ENCODE assay signal across 13 cellular contexts in genomic region chr16:67516296-67517177, GRCh38. TPM values are rescaled to one million over a fixed set of nuclear protein-coding genes. Genes with fewer than 3 reads are reported as not detected.
DNase-seq lines count a peak whose midpoint lies in the region; ATAC-seq and TF ChIP-seq lines count a peak whose summit lies in the region.
"Had no signal": no experiment of that assay in that cellular context is flagged by ENCODE, and none has a peak within 500 bp of the region (broad histone marks: within the 10 kb centered on the region; RNA-seq: fewer than 3 reads in every experiment).

No MANE protein-coding gene starts in this region.

- H3K27me3 ChIP-seq in BJ (ENCODE audit: control insufficient read depth, insufficient read depth, low read length) (no peaks in the 10 kb centered on the region), uterus (no peaks in the 10 kb centered on the region)
- H3K27me3 ChIP-seq: vagina had no signal

- POLR2A ChIA-PET in BJ (lab: Charles Lee): no interaction called here

- peak overlapping the region; percentile 84 to 99 (median 96) for H3K27ac Mint-ChIP-seq in naive B cell
- H3K27ac Mint-ChIP-seq: progenitor cell of endocrine pancreas had no signal

- no peak for TF ChIP-seq CTCF in BJ (IDR thresholded peaks at IDR 0.05; ENCODE audit: insufficient read depth, low read depth, low read length)
- no peak for TF ChIP-seq CTCF in uterus (IDR thresholded peaks at IDR 0.05)

- no peak for TF ChIP-seq POLR2A in uterus (IDR thresholded peaks at IDR 0.05)

- no peak overlapping the region for H3K4me3 ChIP-seq in BJ (ENCODE audit: low read depth, low read length)
- no peak overlapping the region for H3K4me3 ChIP-seq in uterus
- H3K4me3 ChIP-seq: SK-N-MC, vagina had no signal

- H3K27me3 Mint-ChIP-seq in naive B cell: no peaks in the 10 kb centered on the region

- H3K4me1 ChIP-seq in uterus: no peaks in the 10 kb centered on the region

- DNase-seq in BJ (ENCODE audit: low read depth) (peak; percentile 26), NCI-H226 (peak; percentile 88), dermis blood vessel endothelial cell (peak; percentile 70), naive B cell (no peak), uterus (no peak)
- no peak for DNase-seq in NK-92 treated with Interleukin-12 subunit alpha and Interleukin-12 subunit beta, amount 100 ng/mL, for 24 hours (lab: John Stamatoyannopoulos, UW)
- DNase-seq in stimulated activated naive CD4-positive, alpha-beta T cell treated with Interleukin-2 at 50 U/mL for 16 hours (lab: John Stamatoyannopoulos, UW): no peak
- DNase-seq: activated naive CD4-positive, alpha-beta T cell had no signal

- CTCF ChIA-PET in BJ (lab: Yijun Ruan, JAX): interaction anchor here (1.1 to 5.7 kb wide), 11 partner anchors 23 to 300 kb away, joined by 3 to 80 read pairs (median 11); partner anchors contain the start of genes ATP6V0D1, C16orf86, CARMIL2 and CTCF

- H3K4me3 Mint-ChIP-seq in naive B cell: peak overlapping the region; percentile 53 to 91 (median 76)

- H3K36me3 Mint-ChIP-seq in naive B cell: no peaks in the 10 kb centered on the region

- ATAC-seq in naive B cell (ENCODE audit: low read depth in 2 of 2) (no peak), GM18909 (IDR thresholded peaks at IDR 0.05; ENCODE audit: poor library complexity, unreplicated experiment) (no peak)

- no peaks in the 10 kb centered on the region for H3K9me3 Mint-ChIP-seq in naive B cell

- intact Hi-C loops in uterus (cut with DNase I; ENCODE audit: low total_unique reads): no loop called here

- H3K27ac ChIP-seq in uterus: peak overlapping the region in 1 of 2 donors; percentile 46
- H3K27ac ChIP-seq: KMS-11, SK-N-MC, vagina had no signal

- no peaks in the 10 kb centered on the region for H3K36me3 ChIP-seq in BJ (ENCODE audit: control insufficient read depth, insufficient read depth, low read length)
- H3K36me3 ChIP-seq in uterus: no peaks in the 10 kb centered on the region
- H3K36me3 ChIP-seq: vagina had no signal

- H3K4me1 Mint-ChIP-seq in naive B cell: peaks cover 65 to 84% (median 82%) of the 10 kb centered on the region in 3 donors

- no peaks in the 10 kb centered on the region for H3K9me3 ChIP-seq in uterus
- H3K9me3 ChIP-seq: vagina had no signal

RNA-seq across cellular contexts. Expression of gene RIPOR1, which starts 12.1 kb away (rescaled TPM):
- 7.4 and 12.7 TPM in 2 replicates for polyA plus RNA-seq in BJ (2011; rRNA removed)
- 14.6 and 27.2 TPM in 2 replicates for polyA minus RNA-seq in BJ (2011; rRNA and poly(A)+ RNA removed)
- total RNA-seq in dermis blood vessel endothelial cell: 74.9 and 149 TPM in 2 replicates
- polyA plus RNA-seq in naive B cell (ENCODE audit: low read depth in 6 of 6): 10 to 100 TPM in 5 of 6 donors, 1 to 10 TPM in 1; 3.4 to 34.5 (median 16.5) TPM
- total RNA-seq in uterus: 100 to 1,000 TPM in 1 of 4 donors, 10 to 100 TPM in 3; 48.2 to 137 (median 57.4) TPM

RNA-seq across cellular contexts. Expression of gene AGRP, which starts 33.2 kb away (rescaled TPM):
- polyA plus RNA-seq in BJ (2011; rRNA removed) (not detected in 2 replicates), naive B cell (ENCODE audit: low read depth in 6 of 6) (not detected)
- polyA minus RNA-seq in BJ (2011; rRNA and poly(A)+ RNA removed): not detected in 2 replicates
- total RNA-seq in dermis blood vessel endothelial cell (not detected in 2 replicates), uterus (not detected)
- total RNA-seq: progenitor cell of endocrine pancreas, vagina had no signal

RNA-seq across cellular contexts. Expression of gene ATP6V0D1, which starts 35.6 kb away (rescaled TPM):
- polyA plus RNA-seq in BJ (2011; rRNA removed): 111 and 155 TPM in 2 replicates
- 138 and 208 TPM in 2 replicates for polyA minus RNA-seq in BJ (2011; rRNA and poly(A)+ RNA removed)
- 134 and 155 TPM in 2 replicates for total RNA-seq in dermis blood vessel endothelial cell
- 100 to 1,000 TPM; 136 to 255 (median 157) TPM for polyA plus RNA-seq in naive B cell (ENCODE audit: low read depth in 6 of 6)
- 100 to 1,000 TPM in 2 of 4 donors, 10 to 100 TPM in 2; 67.4 to 243 (median 100) TPM for total RNA-seq in uterus

RNA-seq across cellular contexts. Expression of gene CTCF, which starts 45.8 kb away (rescaled TPM):
- polyA plus RNA-seq in BJ (2011; rRNA removed) (20.9 and 22.8 TPM in 2 replicates), naive B cell (ENCODE audit: low read depth in 6 of 6) (10 to 100 TPM; 40.2 to 93.3 (median 67.8) TPM)
- polyA minus RNA-seq in BJ (2011; rRNA and poly(A)+ RNA removed): 20.3 and 21.6 TPM in 2 replicates
- total RNA-seq in dermis blood vessel endothelial cell (30.3 and 36.3 TPM in 2 replicates), uterus (10 to 100 TPM; 24.8 to 54.1 (median 43.7) TPM)

Comparison
In these comparisons a context has a peak if more than half of its experiments do, and no peak if none do; other contexts are left out.
1. DNase-seq: peak in BJ (single experiment), NCI-H226 (single experiment) and dermis blood vessel endothelial cell (single experiment); none in naive B cell (single experiment), NK-92 treated with Interleukin-12 subunit alpha and Interleukin-12 subunit beta, amount 100 ng/mL, for 24 hours (single experiment), uterus (0 of 2) and stimulated activated naive CD4-positive, alpha-beta T cell treated with Interleukin-2 at 50 U/mL for 16 hours (single experiment).